Comparison of ENCODE assay signal across 22 cellular contexts in genomic region chr6:71321344-71321743, GRCh38. TPM values are rescaled to one million over a fixed set of nuclear protein-coding genes. Genes with fewer than 3 reads are reported as not detected.
A peak's percentile ranks its signal among the peaks of the same experiment; 100 is the strongest.
DNase-seq lines count a peak whose midpoint lies in the region; ATAC-seq and TF ChIP-seq lines count a peak whose summit lies in the region.
"Had no signal": no experiment of that assay in that cellular context is flagged by ENCODE, and none has a peak within 500 bp of the region (broad histone marks: within the 10 kb centered on the region; RNA-seq: fewer than 3 reads in every experiment).

No MANE protein-coding gene starts in this region.

- no peak overlapping the region for H3K18ac ChIP-seq in IMR-90 (ENCODE audit: low read depth, low read length)

- no peaks in the 10 kb centered on the region; a peak in 1 of 4 replicates for H3K79me1 ChIP-seq in IMR-90 (ENCODE audit: low read depth in 1 of 2, low read length in 2 of 2)

- H3K9ac ChIP-seq in IMR-90 (ENCODE audit: low read depth, low read length) (no peak overlapping the region), PC-3 (ENCODE audit: low read length) (no peak overlapping the region)
- H3K9ac ChIP-seq: BLaER1 treated with 17β-estradiol and CSF1 and Interleukin-3, amounts not matched to agents 10 nM and 100 nM had no signal

- no peaks in the 10 kb centered on the region for H3K36me3 ChIP-seq in IMR-90 (ENCODE audit: control insufficient read depth, insufficient read depth, low read length)
- H3K36me3 ChIP-seq in PC-3 (ENCODE audit: low read depth, low read length): no peaks in the 10 kb centered on the region
- H3K36me3 ChIP-seq in aorta (ENCODE audit: control insufficient read depth in 1 of 2, insufficient read depth in 2 of 2, low read length in 1 of 2): no peaks in the 10 kb centered on the region
- H3K36me3 ChIP-seq: BLaER1 treated with 17β-estradiol and CSF1 and Interleukin-3, amounts not matched to agents 10 nM and 100 nM; SJSA1 had no signal

- no peak overlapping the region for H2AK5ac ChIP-seq in IMR-90 (ENCODE audit: low read depth, low read length)

- H3F3A ChIP-seq in PC-3 (ENCODE audit: low read length, unreplicated experiment): no peaks in the 10 kb centered on the region

- no peak overlapping the region for H3K27ac ChIP-seq in IMR-90 (ENCODE audit: insufficient read depth, low read length)
- no peak overlapping the region for H3K27ac ChIP-seq in PC-3 (ENCODE audit: low read length)
- no peak overlapping the region for H3K27ac ChIP-seq in aorta (ENCODE audit: low read depth in 1 of 2, low read length in 2 of 2)
- H3K27ac ChIP-seq: BLaER1 treated with 17β-estradiol and CSF1 and Interleukin-3, amounts not matched to agents 10 nM and 100 nM; SJSA1 had no signal

- dilution Hi-C loops in IMR-90 (cut with HindIII; ENCODE audit: low sequenced_read_pairs, unreplicated experiment): no loop called here

- no peaks in the 10 kb centered on the region for H3K9me2 ChIP-seq in PC-3 (replicated peaks; ENCODE audit: low read length)

- POLR2A ChIA-PET in IMR-90 (lab: Charles Lee; ENCODE audit: unreplicated experiment): no interaction called here
- POLR2A ChIA-PET in PC-3 (lab: Charles Lee; ENCODE audit: unreplicated experiment): no interaction called here

- no peak overlapping the region for H2AK9ac ChIP-seq in IMR-90 (replicated peaks; ENCODE audit: low read depth, low read length, poor library complexity)

- H2BK5ac ChIP-seq in IMR-90 (ENCODE audit: low read depth, low read length, poor library complexity, severe bottlenecking): no peak overlapping the region

- no peaks in the 10 kb centered on the region for H3K9me1 ChIP-seq in IMR-90 (ENCODE audit: insufficient read depth, low read length)

- H2AFZ ChIP-seq in IMR-90 (replicated peaks; ENCODE audit: low read length, poor library complexity) (no peak overlapping the region), PC-3 (ENCODE audit: low read length) (no peak overlapping the region)

- TF ChIP-seq CTCF in IMR-90 (conservative IDR thresholded peaks at IDR 0.05; ENCODE audit: low read depth, low read length) (no peak), PC-3 (conservative IDR thresholded peaks at IDR 0.05; ENCODE audit: low read depth, low read length) (no peak), fibroblast of villous mesenchyme (IDR thresholded peaks at IDR 0.05; ENCODE audit: insufficient read depth, low read depth, low read length) (no peak)

- H3K79me2 ChIP-seq in PC-3 (ENCODE audit: low read length): no peaks in the 10 kb centered on the region

- H3K56ac ChIP-seq in IMR-90 (ENCODE audit: extremely low read depth, insufficient read depth, low read length): no peak overlapping the region

- H2BK120ac ChIP-seq in IMR-90 (ENCODE audit: low read depth, low read length): no peak overlapping the region

- DNase-seq in DMS79 treated with DMSO at 0.1 percent for 48 hours (lab: John Stamatoyannopoulos, UW): peak; percentile 3
- no peak for DNase-seq in DMS79 (lab: John Stamatoyannopoulos, UW)
- DNase-seq in IMR-90: no peak
- DNase-seq in PC-3: peak; percentile 7
- DNase-seq in fibroblast of villous mesenchyme (ENCODE audit: low read depth): peak; percentile 27
- no peak for DNase-seq in medulla oblongata (ENCODE audit: extremely low spot score)
- DNase-seq in aorta: no peak
- DNase-seq: 8988T; CD4-positive, alpha-beta memory T cell; EL; GF-D8; KG1; NCI-H1417 treated with DMSO at 0.1 percent for 48 hours; NCI-H187; NCI-H510A treated with DMSO at 0.1 percent for 48 hours; NCI-H774; OCI-M1; T-helper 1 cell had no signal

- no peak overlapping the region; the same call in 1 of the 2 replicates for H3K23ac ChIP-seq in IMR-90 (ENCODE audit: low read depth, low read length)

- H3K14ac ChIP-seq in IMR-90 (replicated peaks; ENCODE audit: low read depth, low read length): no peak overlapping the region; the same call in 1 of the 2 replicates

- H2BK15ac ChIP-seq in IMR-90 (ENCODE audit: low read depth, low read length): no peak overlapping the region

- peak; percentile 57 for ATAC-seq in IMR-90 (ENCODE audit: low read depth)
- no peak for ATAC-seq in PC-3
- ATAC-seq in aorta (ENCODE audit: low FRiP score): no peak
- no peak for ATAC-seq in HG02973 (IDR thresholded peaks at IDR 0.05; ENCODE audit: unreplicated experiment)
- ATAC-seq: Right ventricle myocardium inferior had no signal

- no peak overlapping the region for H3K4ac ChIP-seq in IMR-90 (ENCODE audit: low read depth, low read length)

- BruUV-seq in IMR-90 (replicated peaks; lab: Mats Ljungman, UMichigan) (no TSS peak), PC-3 (replicated peaks; lab: Mats Ljungman, UMichigan) (no TSS peak)

- in situ Hi-C loops in IMR-90 (cut with MboI; ENCODE audit: low sequenced_read_pairs): no loop called here

- H3K4me2 ChIP-seq in IMR-90 (ENCODE audit: low read depth, low read length) (no peak overlapping the region), PC-3 (ENCODE audit: low read length) (no peak overlapping the region)
- H3K4me2 ChIP-seq: BLaER1 treated with 17β-estradiol and CSF1 and Interleukin-3, amounts not matched to agents 10 nM and 100 nM had no signal

- TF ChIP-seq RAD21 in IMR-90 (IDR thresholded peaks at IDR 0.05; ENCODE audit: low read length): no peak

- H4K8ac ChIP-seq in IMR-90 (ENCODE audit: low read depth in 2 of 2, low read length in 2 of 2): no peak overlapping the region

- no peak overlapping the region for H4K5ac ChIP-seq in IMR-90 (ENCODE audit: low read depth, low read length)

- no peak overlapping the region for H2BK20ac ChIP-seq in IMR-90 (ENCODE audit: low read depth, low read length)

- CTCF ChIA-PET in IMR-90 (lab: Yijun Ruan, JAX) (no interaction called here), PC-3 (lab: Charles Lee) (no interaction called here)

- no peak overlapping the region for H3K4me3 ChIP-seq in IMR-90 (ENCODE audit: insufficient read depth, low read depth, low read length)
- no peak overlapping the region for H3K4me3 ChIP-seq in PC-3 (ENCODE audit: low read length)
- H3K4me3 ChIP-seq in fibroblast of villous mesenchyme (ENCODE audit: low read depth, low read length): no peak overlapping the region
- H3K4me3 ChIP-seq in aorta (ENCODE audit: low read length in 2 of 2): no peak overlapping the region
- H3K4me3 ChIP-seq: BLaER1 treated with 17β-estradiol and CSF1 and Interleukin-3, amounts not matched to agents 10 nM and 100 nM; SJSA1 had no signal

- peaks cover 2% of the 10 kb centered on the region; the same call in 1 of the 2 replicates for H3K4me1 ChIP-seq in IMR-90 (ENCODE audit: control insufficient read depth, insufficient read depth, low read length)
- H3K4me1 ChIP-seq in PC-3 (ENCODE audit: insufficient read depth, low read length): no peaks in the 10 kb centered on the region
- H3K4me1 ChIP-seq in aorta (ENCODE audit: control insufficient read depth in 1 of 2, insufficient read depth in 2 of 2, low read length in 2 of 2): peaks cover 0 to 5% of the 10 kb centered on the region in 2 donors

- intact Hi-C loops in IMR-90 (cut with micrococcal nuclease): no loop called here
- intact Hi-C loops in PC-3 (cut with micrococcal nuclease): no loop called here
- intact Hi-C loops in aorta (cut with DNase I): no loop called here

- H4K91ac ChIP-seq in IMR-90 (ENCODE audit: insufficient read depth, low read depth, low read length): no peak overlapping the region

- no peaks in the 10 kb centered on the region for H3K9me3 ChIP-seq in IMR-90 (ENCODE audit: control insufficient read depth, insufficient read depth, low read length)
- H3K9me3 ChIP-seq in PC-3 (ENCODE audit: low read length): no peaks in the 10 kb centered on the region
- no peaks in the 10 kb centered on the region for H3K9me3 ChIP-seq in aorta (ENCODE audit: control insufficient read depth, low read length)
- H3K9me3 ChIP-seq: SJSA1 had no signal

- TF ChIP-seq POLR2A in IMR-90 (IDR thresholded peaks at IDR 0.05; ENCODE audit: low read depth, low read length): no peak

- H4K20me1 ChIP-seq in IMR-90 (ENCODE audit: insufficient read depth, low read length): no peaks in the 10 kb centered on the region
- H4K20me1 ChIP-seq in PC-3 (ENCODE audit: low read length): no peaks in the 10 kb centered on the region
- H4K20me1 ChIP-seq: BLaER1 treated with 17β-estradiol and CSF1 and Interleukin-3, amounts not matched to agents 10 nM and 100 nM had no signal

- H3K27me3 ChIP-seq in IMR-90 (ENCODE audit: control insufficient read depth, insufficient read depth, low read length) (no peaks in the 10 kb centered on the region), PC-3 (ENCODE audit: low read length) (no peaks in the 10 kb centered on the region), aorta (ENCODE audit: control insufficient read depth in 1 of 2, insufficient read depth in 2 of 2, low read length in 1 of 2) (no peaks in the 10 kb centered on the region)
- H3K27me3 ChIP-seq: BLaER1 treated with 17β-estradiol and CSF1 and Interleukin-3, amounts not matched to agents 10 nM and 100 nM; SJSA1 had no signal

TF ChIP-seq in IMR-90, 13 proteins besides CTCF, POLR2A, EP300 and RAD21 (continues in another document):
- TF ChIP-seq ELK1 (IDR thresholded peaks at IDR 0.05; ENCODE audit: borderline replicate concordance, low read depth, low read length) (no peak), FOS (IDR thresholded peaks at IDR 0.05; ENCODE audit: low read depth, low read length) (no peak), MAZ (IDR thresholded peaks at IDR 0.05; ENCODE audit: borderline replicate concordance, low read depth, low read length) (no peak), USF2 (IDR thresholded peaks at IDR 0.05; ENCODE audit: low read depth, low read length) (no peak)

RNA-seq across cellular contexts. Expression of gene OGFRL1, which starts 32.7 kb away (rescaled TPM):
- total RNA-seq in IMR-90 (2012; rRNA removed): 5.7 and 14.4 TPM in 2 replicates
- polyA plus RNA-seq in IMR-90 (2012; rRNA removed): 3.7 and 5.4 TPM in 2 replicates
- 0.65 and 1.2 TPM in 2 replicates for polyA plus RNA-seq in IMR-90 (2012; cell fraction: cytosol; rRNA removed)
- 0.41 and 2.7 TPM in 2 replicates for polyA plus RNA-seq in IMR-90 (2012; cell fraction: nucleus; rRNA removed; ENCODE audit: low replicate concordance)
- total RNA-seq in PC-3 (2014; rRNA removed): 5.2 and 6.0 TPM in 2 replicates
- total RNA-seq in fibroblast of villous mesenchyme: 90.8 and 241 TPM in 2 replicates
- total RNA-seq in aorta: 10 to 100 TPM; 23.6 to 29.9 TPM
- polyA plus RNA-seq in aorta: 10 to 100 TPM in 1 of 2 donors, 1 to 10 TPM in 1; 6.8 to 11.9 TPM

Comparison
In these comparisons a context has a peak if more than half of its experiments do, and no peak if none do; other contexts are left out.
1. DNase-seq: peak in DMS79 treated with DMSO at 0.1 percent for 48 hours (single experiment), PC-3 (single experiment) and fibroblast of villous mesenchyme (single experiment); none in DMS79 (single experiment), IMR-90 (single experiment), medulla oblongata (single experiment) and aorta (0 of 2).